In the genomic region with DNA sequence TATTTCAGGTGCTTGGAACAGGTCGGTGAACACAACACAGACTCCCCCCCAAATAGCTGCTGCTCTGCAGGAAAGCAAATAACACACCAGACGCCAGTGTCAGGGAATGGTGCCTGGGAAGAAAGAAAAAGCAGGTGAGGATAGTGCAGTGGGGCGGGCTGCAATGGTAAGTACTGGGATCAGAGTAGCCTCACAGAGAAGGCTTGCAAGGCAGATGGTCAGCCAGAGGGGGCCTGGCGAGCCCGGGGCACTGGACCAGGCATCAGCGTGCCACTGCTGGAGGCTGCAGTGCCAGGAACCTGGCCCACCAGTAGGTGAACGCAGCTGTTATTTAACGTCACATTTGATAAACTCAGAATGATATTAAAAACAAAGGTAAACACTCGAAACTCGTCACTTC, we compare ENCODE assay signal across 2 cellular contexts.
TF ChIP-seq lines count a peak whose summit lies in the region.

No MANE protein-coding gene starts in this region.

TF ChIP-seq in IMR-90, 13 proteins besides CTCF, POLR2A, EP300 and RAD21:
- TF ChIP-seq BHLHE40 (IDR thresholded peaks at IDR 0.05; ENCODE audit: low read depth, low read length), result no peak
- no peak for TF ChIP-seq NFE2L2 (IDR thresholded peaks at IDR 0.05; ENCODE audit: low read depth, low read length)
- no peak for TF ChIP-seq RFX5 (IDR thresholded peaks at IDR 0.05; ENCODE audit: low read depth, low read length)
- TF ChIP-seq, protein P1, sequence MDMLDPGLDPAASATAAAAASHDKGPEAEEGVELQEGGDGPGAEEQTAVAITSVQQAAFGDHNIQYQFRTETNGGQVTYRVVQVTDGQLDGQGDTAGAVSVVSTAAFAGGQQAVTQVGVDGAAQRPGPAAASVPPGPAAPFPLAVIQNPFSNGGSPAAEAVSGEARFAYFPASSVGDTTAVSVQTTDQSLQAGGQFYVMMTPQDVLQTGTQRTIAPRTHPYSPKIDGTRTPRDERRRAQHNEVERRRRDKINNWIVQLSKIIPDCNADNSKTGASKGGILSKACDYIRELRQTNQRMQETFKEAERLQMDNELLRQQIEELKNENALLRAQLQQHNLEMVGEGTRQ (IDR thresholded peaks at IDR 0.05; ENCODE audit: low read depth, low read length), result no peak
- TF ChIP-seq MXI1 (IDR thresholded peaks at IDR 0.05; ENCODE audit: borderline replicate concordance, low read depth, low read length), result no peak
- no peak for TF ChIP-seq SMC3 (IDR thresholded peaks at IDR 0.05; ENCODE audit: low read depth, low read length)
- TF ChIP-seq FOS (IDR thresholded peaks at IDR 0.05; ENCODE audit: low read depth, low read length), result no peak
- no peak for TF ChIP-seq CHD1 (IDR thresholded peaks at IDR 0.05; ENCODE audit: low read depth, low read length)
- TF ChIP-seq, protein P2, sequence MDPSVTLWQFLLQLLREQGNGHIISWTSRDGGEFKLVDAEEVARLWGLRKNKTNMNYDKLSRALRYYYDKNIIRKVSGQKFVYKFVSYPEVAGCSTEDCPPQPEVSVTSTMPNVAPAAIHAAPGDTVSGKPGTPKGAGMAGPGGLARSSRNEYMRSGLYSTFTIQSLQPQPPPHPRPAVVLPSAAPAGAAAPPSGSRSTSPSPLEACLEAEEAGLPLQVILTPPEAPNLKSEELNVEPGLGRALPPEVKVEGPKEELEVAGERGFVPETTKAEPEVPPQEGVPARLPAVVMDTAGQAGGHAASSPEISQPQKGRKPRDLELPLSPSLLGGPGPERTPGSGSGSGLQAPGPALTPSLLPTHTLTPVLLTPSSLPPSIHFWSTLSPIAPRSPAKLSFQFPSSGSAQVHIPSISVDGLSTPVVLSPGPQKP (IDR thresholded peaks at IDR 0.05; ENCODE audit: borderline replicate concordance, low read depth, low read length), result no peak
- TF ChIP-seq CEBPB (IDR thresholded peaks at IDR 0.05; ENCODE audit: low read depth, low read length), result no peak
- TF ChIP-seq RCOR1 (IDR thresholded peaks at IDR 0.05; ENCODE audit: insufficient replicate concordance, low read length), result no peak
- no peak for TF ChIP-seq MAZ (IDR thresholded peaks at IDR 0.05; ENCODE audit: borderline replicate concordance, low read depth, low read length)
- no peak for TF ChIP-seq MAFK (IDR thresholded peaks at IDR 0.05; ENCODE audit: low read depth, low read length)

TF ChIP-seq in GM12878, 131 proteins besides CTCF, POLR2A, EP300 and RAD21:
- no peak for TF ChIP-seq EGR1 (IDR thresholded peaks at IDR 0.05; ENCODE audit: borderline replicate concordance in 1 of 2, low read depth in 2 of 2, low read length in 2 of 2)
- no peak for TF ChIP-seq RUNX3 (IDR thresholded peaks at IDR 0.05; ENCODE audit: low read length)
- no peak for TF ChIP-seq NR2C2 (IDR thresholded peaks at IDR 0.05; ENCODE audit: borderline replicate concordance, control insufficient read depth, insufficient read length, low read depth)
- TF ChIP-seq, protein P3, sequence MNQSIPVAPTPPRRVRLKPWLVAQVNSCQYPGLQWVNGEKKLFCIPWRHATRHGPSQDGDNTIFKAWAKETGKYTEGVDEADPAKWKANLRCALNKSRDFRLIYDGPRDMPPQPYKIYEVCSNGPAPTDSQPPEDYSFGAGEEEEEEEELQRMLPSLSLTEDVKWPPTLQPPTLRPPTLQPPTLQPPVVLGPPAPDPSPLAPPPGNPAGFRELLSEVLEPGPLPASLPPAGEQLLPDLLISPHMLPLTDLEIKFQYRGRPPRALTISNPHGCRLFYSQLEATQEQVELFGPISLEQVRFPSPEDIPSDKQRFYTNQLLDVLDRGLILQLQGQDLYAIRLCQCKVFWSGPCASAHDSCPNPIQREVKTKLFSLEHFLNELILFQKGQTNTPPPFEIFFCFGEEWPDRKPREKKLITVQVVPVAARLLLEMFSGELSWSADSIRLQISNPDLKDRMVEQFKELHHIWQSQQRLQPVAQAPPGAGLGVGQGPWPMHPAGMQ (IDR thresholded peaks at IDR 0.05; ENCODE audit: borderline replicate concordance), result no peak
- TF ChIP-seq, protein P4, sequence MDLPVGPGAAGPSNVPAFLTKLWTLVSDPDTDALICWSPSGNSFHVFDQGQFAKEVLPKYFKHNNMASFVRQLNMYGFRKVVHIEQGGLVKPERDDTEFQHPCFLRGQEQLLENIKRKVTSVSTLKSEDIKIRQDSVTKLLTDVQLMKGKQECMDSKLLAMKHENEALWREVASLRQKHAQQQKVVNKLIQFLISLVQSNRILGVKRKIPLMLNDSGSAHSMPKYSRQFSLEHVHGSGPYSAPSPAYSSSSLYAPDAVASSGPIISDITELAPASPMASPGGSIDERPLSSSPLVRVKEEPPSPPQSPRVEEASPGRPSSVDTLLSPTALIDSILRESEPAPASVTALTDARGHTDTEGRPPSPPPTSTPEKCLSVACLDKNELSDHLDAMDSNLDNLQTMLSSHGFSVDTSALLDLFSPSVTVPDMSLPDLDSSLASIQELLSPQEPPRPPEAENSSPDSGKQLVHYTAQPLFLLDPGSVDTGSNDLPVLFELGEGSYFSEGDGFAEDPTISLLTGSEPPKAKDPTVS (IDR thresholded peaks at IDR 0.05; ENCODE audit: low read depth, low read length), result no peak
- no peak for TF ChIP-seq MTA2 (IDR thresholded peaks at IDR 0.05; ENCODE audit: low read depth)
- no peak for TF ChIP-seq MEF2B (IDR thresholded peaks at IDR 0.05; ENCODE audit: partially characterized antibody, poor library complexity, severe bottlenecking)
- TF ChIP-seq, protein P5, sequence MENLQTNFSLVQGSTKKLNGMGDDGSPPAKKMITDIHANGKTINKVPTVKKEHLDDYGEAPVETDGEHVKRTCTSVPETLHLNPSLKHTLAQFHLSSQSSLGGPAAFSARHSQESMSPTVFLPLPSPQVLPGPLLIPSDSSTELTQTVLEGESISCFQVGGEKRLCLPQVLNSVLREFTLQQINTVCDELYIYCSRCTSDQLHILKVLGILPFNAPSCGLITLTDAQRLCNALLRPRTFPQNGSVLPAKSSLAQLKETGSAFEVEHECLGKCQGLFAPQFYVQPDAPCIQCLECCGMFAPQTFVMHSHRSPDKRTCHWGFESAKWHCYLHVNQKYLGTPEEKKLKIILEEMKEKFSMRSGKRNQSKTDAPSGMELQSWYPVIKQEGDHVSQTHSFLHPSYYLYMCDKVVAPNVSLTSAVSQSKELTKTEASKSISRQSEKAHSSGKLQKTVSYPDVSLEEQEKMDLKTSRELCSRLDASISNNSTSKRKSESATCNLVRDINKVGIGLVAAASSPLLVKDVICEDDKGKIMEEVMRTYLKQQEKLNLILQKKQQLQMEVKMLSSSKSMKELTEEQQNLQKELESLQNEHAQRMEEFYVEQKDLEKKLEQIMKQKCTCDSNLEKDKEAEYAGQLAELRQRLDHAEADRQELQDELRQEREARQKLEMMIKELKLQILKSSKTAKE (IDR thresholded peaks at IDR 0.05; ENCODE audit: low read depth, poor library complexity, severe bottlenecking), result no peak
- no peak for TF ChIP-seq RB1 (IDR thresholded peaks at IDR 0.05; ENCODE audit: borderline replicate concordance)
- TF ChIP-seq RELA (IDR thresholded peaks at IDR 0.05; ENCODE audit: borderline replicate concordance, partially characterized antibody), result no peak
- TF ChIP-seq ASH2L (IDR thresholded peaks at IDR 0.05; ENCODE audit: borderline replicate concordance, low read depth), result no peak
- TF ChIP-seq CBX3 (IDR thresholded peaks at IDR 0.05; ENCODE audit: borderline replicate concordance, low read depth), result no peak
- no peak for TF ChIP-seq SUPT20H (IDR thresholded peaks at IDR 0.05; ENCODE audit: borderline replicate concordance, control insufficient read depth, low read depth, low read length)
- no peak for TF ChIP-seq MEF2A (IDR thresholded peaks at IDR 0.05; ENCODE audit: insufficient read depth, low read depth, low read length)
- TF ChIP-seq, protein P6, sequence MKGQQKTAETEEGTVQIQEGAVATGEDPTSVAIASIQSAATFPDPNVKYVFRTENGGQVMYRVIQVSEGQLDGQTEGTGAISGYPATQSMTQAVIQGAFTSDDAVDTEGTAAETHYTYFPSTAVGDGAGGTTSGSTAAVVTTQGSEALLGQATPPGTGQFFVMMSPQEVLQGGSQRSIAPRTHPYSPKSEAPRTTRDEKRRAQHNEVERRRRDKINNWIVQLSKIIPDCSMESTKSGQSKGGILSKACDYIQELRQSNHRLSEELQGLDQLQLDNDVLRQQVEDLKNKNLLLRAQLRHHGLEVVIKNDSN (IDR thresholded peaks at IDR 0.05; ENCODE audit: borderline replicate concordance, extremely low read length, insufficient read depth, low read depth, low read length), result no peak
- TF ChIP-seq RAD51 (IDR thresholded peaks at IDR 0.05), result no peak
- TF ChIP-seq CHD2 (IDR thresholded peaks at IDR 0.05; ENCODE audit: borderline replicate concordance, low read depth, low read length), result no peak
- TF ChIP-seq, protein P7, sequence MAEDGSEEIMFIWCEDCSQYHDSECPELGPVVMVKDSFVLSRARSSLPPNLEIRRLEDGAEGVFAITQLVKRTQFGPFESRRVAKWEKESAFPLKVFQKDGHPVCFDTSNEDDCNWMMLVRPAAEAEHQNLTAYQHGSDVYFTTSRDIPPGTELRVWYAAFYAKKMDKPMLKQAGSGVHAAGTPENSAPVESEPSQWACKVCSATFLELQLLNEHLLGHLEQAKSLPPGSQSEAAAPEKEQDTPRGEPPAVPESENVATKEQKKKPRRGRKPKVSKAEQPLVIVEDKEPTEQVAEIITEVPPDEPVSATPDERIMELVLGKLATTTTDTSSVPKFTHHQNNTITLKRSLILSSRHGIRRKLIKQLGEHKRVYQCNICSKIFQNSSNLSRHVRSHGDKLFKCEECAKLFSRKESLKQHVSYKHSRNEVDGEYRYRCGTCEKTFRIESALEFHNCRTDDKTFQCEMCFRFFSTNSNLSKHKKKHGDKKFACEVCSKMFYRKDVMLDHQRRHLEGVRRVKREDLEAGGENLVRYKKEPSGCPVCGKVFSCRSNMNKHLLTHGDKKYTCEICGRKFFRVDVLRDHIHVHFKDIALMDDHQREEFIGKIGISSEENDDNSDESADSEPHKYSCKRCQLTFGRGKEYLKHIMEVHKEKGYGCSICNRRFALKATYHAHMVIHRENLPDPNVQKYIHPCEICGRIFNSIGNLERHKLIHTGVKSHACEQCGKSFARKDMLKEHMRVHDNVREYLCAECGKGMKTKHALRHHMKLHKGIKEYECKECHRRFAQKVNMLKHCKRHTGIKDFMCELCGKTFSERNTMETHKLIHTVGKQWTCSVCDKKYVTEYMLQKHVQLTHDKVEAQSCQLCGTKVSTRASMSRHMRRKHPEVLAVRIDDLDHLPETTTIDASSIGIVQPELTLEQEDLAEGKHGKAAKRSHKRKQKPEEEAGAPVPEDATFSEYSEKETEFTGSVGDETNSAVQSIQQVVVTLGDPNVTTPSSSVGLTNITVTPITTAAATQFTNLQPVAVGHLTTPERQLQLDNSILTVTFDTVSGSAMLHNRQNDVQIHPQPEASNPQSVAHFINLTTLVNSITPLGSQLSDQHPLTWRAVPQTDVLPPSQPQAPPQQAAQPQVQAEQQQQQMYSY (CRISPR knock-in tag; IDR thresholded peaks at IDR 0.05), result no peak
- TF ChIP-seq IKZF1 (conservative IDR thresholded peaks at IDR 0.05), result no peak
